In genomic region chr10:42638053-42638820, GRCh38 we compare ENCODE assay signal across 7 cellular contexts. TPM values are rescaled to one million over a fixed set of nuclear protein-coding genes. Genes with fewer than 3 reads are reported as not detected.
DNase-seq lines count a peak whose midpoint lies in the region; ATAC-seq and TF ChIP-seq lines count a peak whose summit lies in the region.

ZNF33B (minus strand) TSS chr10:42638570; CDS start chr10:42636928, 1,642 bp downstream.

- H3K27ac ChIP-seq in hepatocyte: peak within 1 kb of the TSS; percentile 98

- H4K20me1 ChIP-seq in hepatocyte (ENCODE audit: insufficient read depth, poor library complexity, severe bottlenecking): no peaks in the 10 kb centered on the region

- ATAC-seq in GM18511 (IDR thresholded peaks at IDR 0.05; ENCODE audit: unreplicated experiment) (peak; percentile 93), HG03025 (IDR thresholded peaks at IDR 0.05; ENCODE audit: low FRiP score, unreplicated experiment) (peak; percentile 96)

- peak within 1 kb of the TSS; percentile 71 for H2AFZ ChIP-seq in hepatocyte

- peak; percentile 48 for DNase-seq in NCI-H2029 treated with DMSO at 0.1 percent for 48 hours (lab: John Stamatoyannopoulos, UW)
- DNase-seq in T-helper 22 cell (ENCODE audit: low read depth): peak; percentile 82
- peak; percentile 57 for DNase-seq in astrocyte of the cerebellum (ENCODE audit: low read depth)
- peak; percentile 97 for DNase-seq in hepatocyte (ENCODE audit: low spot score)
- peak; percentile 87 for DNase-seq in renal cortical epithelial cell (ENCODE audit: low read depth)

- peaks cover 13% of the 10 kb centered on the region for H3K4me1 ChIP-seq in hepatocyte (ENCODE audit: insufficient read depth)

- H3K9me2 ChIP-seq in hepatocyte (replicated peaks; ENCODE audit: insufficient read depth): no peaks in the 10 kb centered on the region

- H3K36me3 ChIP-seq in hepatocyte (replicated peaks; ENCODE audit: insufficient read depth, low read depth): no peaks in the 10 kb centered on the region

- no peak for TF ChIP-seq CTCF in astrocyte of the cerebellum (IDR thresholded peaks at IDR 0.05; ENCODE audit: low read depth, low read length, missing control alignments)
- TF ChIP-seq CTCF in hepatocyte (IDR thresholded peaks at IDR 0.05; ENCODE audit: poor library complexity): no peak

- in situ Hi-C loops in astrocyte of the cerebellum (cut with HindIII; ENCODE audit: low sequenced_read_pairs): no loop called here

- no peaks in the 10 kb centered on the region for H3K27me3 ChIP-seq in hepatocyte

- no peaks in the 10 kb centered on the region for H3K9me3 ChIP-seq in hepatocyte (ENCODE audit: low read depth)

- peak within 1 kb of the TSS; percentile 63 for H3K4me3 ChIP-seq in astrocyte of the cerebellum (ENCODE audit: low read depth, low read length)
- H3K4me3 ChIP-seq in hepatocyte: peak within 1 kb of the TSS; percentile 49

- peak within 1 kb of the TSS; percentile 75 for H3K4me2 ChIP-seq in hepatocyte

- H3K79me2 ChIP-seq in hepatocyte: peaks cover 47% of the 10 kb centered on the region

- under 1% methylated on average over 61 of the region's 62 CpGs for WGBS in hepatocyte (ENCODE audit: low lambda C conversion rate, missing lambda C conversion rate)

RNA-seq across cellular contexts. Expression of gene ZNF33B, which starts in this region (rescaled TPM):
- 18.7 and 22.1 TPM in 2 replicates for total RNA-seq in hepatocyte
- 5.0 and 9.9 TPM in 2 replicates for polyA plus RNA-seq in hepatocyte
- 13.2 and 48.4 TPM in 2 replicates for total RNA-seq in renal cortical epithelial cell

Comparison
In these comparisons a context has a peak if more than half of its experiments do, and no peak if none do; other contexts are left out.
1. Peak in every context shown above with its lines: DNase-seq, ATAC-seq, H3K4me3 ChIP-seq and H3K27ac ChIP-seq.